In genomic region chr6:90412538-90413369, GRCh38 we compare ENCODE assay signal across 13 cellular contexts.
DNase-seq lines count a peak whose midpoint lies in the region; ATAC-seq and TF ChIP-seq lines count a peak whose summit lies in the region.
"Had no signal": no experiment of that assay in that cellular context is flagged by ENCODE, and none has a peak within 500 bp of the region (broad histone marks: within the 10 kb centered on the region; RNA-seq: fewer than 3 reads in every experiment).

No MANE protein-coding gene starts in this region.

- H3F3A ChIP-seq in neural progenitor cell (ENCODE audit: low read depth) (peaks cover 17% of the 10 kb centered on the region), SK-N-SH (replicated peaks; ENCODE audit: insufficient read depth) (no peaks in the 10 kb centered on the region)

- peak; percentile 65 for DNase-seq in activated CD4-positive, alpha-beta T cell treated with anti-CD3 and anti-CD28 coated beads, Interleukin-2, amount 10 ng/mL, durations not matched to agents 24 days and 14 days
- DNase-seq in activated CD4-positive, alpha-beta T cell treated with anti-CD3 and anti-CD28 coated beads for 4 hours: no peak
- DNase-seq in activated naive CD8-positive, alpha-beta T cell treated with anti-CD3 and anti-CD28 coated beads, Interleukin-2, amount 50 U/mL, for 24 hours: no peak
- no peak for DNase-seq in neural progenitor cell (ENCODE audit: low spot score)
- no peak for DNase-seq in SK-N-SH
- no peak for DNase-seq in cortex of kidney (lab: John Stamatoyannopoulos, UW)
- no peak for DNase-seq in NCI-H2227 treated with DMSO at 0.1 percent for 48 hours (lab: John Stamatoyannopoulos, UW)
- DNase-seq: activated CD4-positive, CD25-positive, alpha-beta regulatory T cell treated with anti-CD3 and anti-CD28 coated beads, Interleukin-2, amount 50 U/mL, for 72 hours; H9; KBM-7; pancreas; SW 1271 had no signal

- TF ChIP-seq CTCF in neural progenitor cell (IDR thresholded peaks at IDR 0.05) (no peak), SK-N-SH (IDR thresholded peaks at IDR 0.05) (no peak)

- 30% methylated on average over 2 of the region's 3 CpGs for WGBS in SK-N-SH (ENCODE audit: low lambda C conversion rate)

- H3K79me2 ChIP-seq in neural progenitor cell (ENCODE audit: low read depth) (no peaks in the 10 kb centered on the region), SK-N-SH (ENCODE audit: insufficient read depth) (no peaks in the 10 kb centered on the region)

- TF ChIP-seq RAD21 in SK-N-SH (IDR thresholded peaks at IDR 0.05; ENCODE audit: low read length): no peak

- peak overlapping the region; percentile 64 for H3K27ac ChIP-seq in KOPT-K1 (ENCODE audit: low read depth, low read length, poor library complexity, severe bottlenecking)
- no peak overlapping the region for H3K27ac ChIP-seq in neural progenitor cell
- no peak overlapping the region for H3K27ac ChIP-seq in SK-N-SH (ENCODE audit: low read depth in 2 of 2, low read length in 1 of 2)
- H3K27ac ChIP-seq: pancreas had no signal

- peaks cover 9% of the 10 kb centered on the region for H3K36me3 Mint-ChIP-seq in activated CD4-positive, alpha-beta T cell treated with anti-CD3 and anti-CD28 coated beads, Interleukin-2, amount 10 ng/mL, durations not matched to agents 24 days and 14 days (ENCODE audit: low read depth)
- peaks cover 2% of the 10 kb centered on the region for H3K36me3 Mint-ChIP-seq in activated naive CD8-positive, alpha-beta T cell treated with anti-CD3 and anti-CD28 coated beads, Interleukin-2, amount 50 U/mL, for 24 hours (ENCODE audit: low read depth)
- no peaks in the 10 kb centered on the region for H3K36me3 Mint-ChIP-seq in neural progenitor cell

- H3K4me3 Mint-ChIP-seq in activated CD4-positive, alpha-beta T cell treated with anti-CD3 and anti-CD28 coated beads, Interleukin-2, amount 10 ng/mL, durations not matched to agents 24 days and 14 days: peak overlapping the region; percentile 78
- no peak overlapping the region for H3K4me3 Mint-ChIP-seq in activated naive CD8-positive, alpha-beta T cell treated with anti-CD3 and anti-CD28 coated beads, Interleukin-2, amount 50 U/mL, for 24 hours
- no peak overlapping the region for H3K4me3 Mint-ChIP-seq in neural progenitor cell

- intact Hi-C loops in activated CD4-positive, alpha-beta T cell treated with anti-CD3 and anti-CD28 coated beads, Interleukin-2, amount 10 ng/mL, durations not matched to agents 24 days and 14 days (cut with micrococcal nuclease): no loop called here

- no peak for ATAC-seq in activated naive CD8-positive, alpha-beta T cell treated with anti-CD3 and anti-CD28 coated beads, Interleukin-2, amount 50 U/mL, for 24 hours

- H3K36me3 ChIP-seq in KOPT-K1 (ENCODE audit: insufficient read depth, low read length): no peaks in the 10 kb centered on the region
- no peaks in the 10 kb centered on the region for H3K36me3 ChIP-seq in neural progenitor cell
- H3K36me3 ChIP-seq in SK-N-SH (replicated peaks in 1 of 2; ENCODE audit: control insufficient read depth in 1 of 2, insufficient read depth in 2 of 2, low read length in 1 of 2): no peaks in the 10 kb centered on the region
- H3K36me3 ChIP-seq: pancreas had no signal

- H3K9me3 Mint-ChIP-seq in activated CD4-positive, alpha-beta T cell treated with anti-CD3 and anti-CD28 coated beads, Interleukin-2, amount 10 ng/mL, durations not matched to agents 24 days and 14 days: peaks cover 10% of the 10 kb centered on the region
- no peaks in the 10 kb centered on the region for H3K9me3 Mint-ChIP-seq in activated naive CD8-positive, alpha-beta T cell treated with anti-CD3 and anti-CD28 coated beads, Interleukin-2, amount 50 U/mL, for 24 hours
- no peaks in the 10 kb centered on the region for H3K9me3 Mint-ChIP-seq in neural progenitor cell

- POLR2A ChIA-PET in SK-N-SH (lab: Yijun Ruan, JAX): interaction anchor here (1.3 kb wide), 1 partner anchor 9 kb away, joined by 7 read pairs; no protein-coding TSS in a partner anchor

- H2AFZ ChIP-seq in neural progenitor cell (replicated peaks) (peak overlapping the region; percentile 99), SK-N-SH (ENCODE audit: low read depth) (no peak overlapping the region)

- no peak overlapping the region for H3K4me3 ChIP-seq in neural progenitor cell
- H3K4me3 ChIP-seq in SK-N-SH (ENCODE audit: low read depth in 2 of 2, low read length in 1 of 2): no peak overlapping the region
- H3K4me3 ChIP-seq: pancreas had no signal

- no peaks in the 10 kb centered on the region for H3K9me2 ChIP-seq in SK-N-SH

- H3K9ac ChIP-seq in neural progenitor cell: no peak overlapping the region
- H3K9ac ChIP-seq in SK-N-SH: no peak overlapping the region

- H4K20me1 ChIP-seq in neural progenitor cell (ENCODE audit: low read depth) (no peaks in the 10 kb centered on the region), SK-N-SH (ENCODE audit: insufficient read depth) (no peaks in the 10 kb centered on the region)

- no peak for TF ChIP-seq EP300 in SK-N-SH (IDR thresholded peaks at IDR 0.05; ENCODE audit: borderline replicate concordance in 1 of 2, low read depth in 1 of 2, low read length in 1 of 2)

- CTCF ChIA-PET in SK-N-SH (lab: Yijun Ruan, JAX): interaction anchor here (0.6 to 1.5 kb wide), 5 partner anchors 12 to 472 kb away, joined by 3 to 7 read pairs (median 3); no protein-coding TSS in a partner anchor

- H3K27me3 ChIP-seq in neural progenitor cell (no peaks in the 10 kb centered on the region), SK-N-SH (ENCODE audit: insufficient read depth) (no peaks in the 10 kb centered on the region)
- H3K27me3 ChIP-seq: pancreas had no signal

- H3K9me3 ChIP-seq in KOPT-K1 (ENCODE audit: insufficient read depth, low read length, poor library complexity, severe bottlenecking) (no peaks in the 10 kb centered on the region), neural progenitor cell (ENCODE audit: low read depth) (no peaks in the 10 kb centered on the region), SK-N-SH (no peaks in the 10 kb centered on the region)
- H3K9me3 ChIP-seq: pancreas had no signal

- H3K4me1 Mint-ChIP-seq in activated CD4-positive, alpha-beta T cell treated with anti-CD3 and anti-CD28 coated beads, Interleukin-2, amount 10 ng/mL, durations not matched to agents 24 days and 14 days: peaks cover 62% of the 10 kb centered on the region
- peaks cover 67% of the 10 kb centered on the region for H3K4me1 Mint-ChIP-seq in activated naive CD8-positive, alpha-beta T cell treated with anti-CD3 and anti-CD28 coated beads, Interleukin-2, amount 50 U/mL, for 24 hours
- H3K4me1 Mint-ChIP-seq in neural progenitor cell: peaks cover 25% of the 10 kb centered on the region

- peaks cover 19% of the 10 kb centered on the region for H3K4me1 ChIP-seq in neural progenitor cell
- peaks cover 0 to 10% of the 10 kb centered on the region in 2 experiments; a peak in 1 of 4 replicates for H3K4me1 ChIP-seq in SK-N-SH (ENCODE audit: control insufficient read depth in 1 of 2, insufficient read depth in 2 of 2, low read depth in 1 of 2, low read length in 1 of 2)
- H3K4me1 ChIP-seq: pancreas had no signal

- H3K4me2 ChIP-seq in neural progenitor cell (peak overlapping the region; percentile 73), SK-N-SH (no peak overlapping the region)

- H3K27me3 Mint-ChIP-seq in activated CD4-positive, alpha-beta T cell treated with anti-CD3 and anti-CD28 coated beads, Interleukin-2, amount 10 ng/mL, durations not matched to agents 24 days and 14 days: peaks cover 2% of the 10 kb centered on the region
- H3K27me3 Mint-ChIP-seq in activated naive CD8-positive, alpha-beta T cell treated with anti-CD3 and anti-CD28 coated beads, Interleukin-2, amount 50 U/mL, for 24 hours: no peaks in the 10 kb centered on the region
- peaks cover 2% of the 10 kb centered on the region for H3K27me3 Mint-ChIP-seq in neural progenitor cell (ENCODE audit: insufficient read depth, low read depth)

- peak overlapping the region; percentile 96 for H3K27ac Mint-ChIP-seq in activated CD4-positive, alpha-beta T cell treated with anti-CD3 and anti-CD28 coated beads, Interleukin-2, amount 10 ng/mL, durations not matched to agents 24 days and 14 days
- H3K27ac Mint-ChIP-seq in activated naive CD8-positive, alpha-beta T cell treated with anti-CD3 and anti-CD28 coated beads, Interleukin-2, amount 50 U/mL, for 24 hours: peak overlapping the region; percentile 89
- no peak overlapping the region for H3K27ac Mint-ChIP-seq in neural progenitor cell
- H3K27ac Mint-ChIP-seq: H9 had no signal

TF ChIP-seq in SK-N-SH, 30 proteins besides CTCF, POLR2A, EP300 and RAD21 (continues in another document):
- TF ChIP-seq JUND (IDR thresholded peaks at IDR 0.05): no peak
- no peak for TF ChIP-seq MEF2A (IDR thresholded peaks at IDR 0.05; ENCODE audit: borderline replicate concordance, low read depth)
- TF ChIP-seq NRF1 (IDR thresholded peaks at IDR 0.05; ENCODE audit: low read depth, low read length): no peak
- no peak for TF ChIP-seq IRF3 (IDR thresholded peaks at IDR 0.05; ENCODE audit: low read depth, low read length)
- TF ChIP-seq PBX3 (IDR thresholded peaks at IDR 0.05): no peak
- no peak for TF ChIP-seq SIN3A (IDR thresholded peaks at IDR 0.05; ENCODE audit: borderline replicate concordance, low read depth, low read length)
- TF ChIP-seq EZH2phosphoT487 (IDR thresholded peaks at IDR 0.05; ENCODE audit: borderline replicate concordance, low read depth): no peak
- no peak for TF ChIP-seq MXI1 (IDR thresholded peaks at IDR 0.05; ENCODE audit: low read depth, low read length)
- TF ChIP-seq RCOR1 (IDR thresholded peaks at IDR 0.05; ENCODE audit: low read length): no peak
